Comparison of ENCODE assay signal across 18 cellular contexts in genomic region chr13:100842136-100842535, GRCh38.
"Had no signal": no experiment of that assay in that cellular context is flagged by ENCODE, and none has a peak within 500 bp of the region (broad histone marks: within the 10 kb centered on the region; RNA-seq: fewer than 3 reads in every experiment).

No MANE protein-coding gene starts in this region.

- DNase-seq: dermis blood vessel endothelial cell; effector memory CD8-positive, alpha-beta T cell; erythroblast; esophagus squamous epithelium; mesenchymal stem cell; mucosa of descending colon; naive B cell; posterior cingulate gyrus; psoas muscle; right lobe of liver; small intestine; stimulated activated CD4-positive, alpha-beta T cell treated with anti-CD3 and anti-CD28 coated beads, Interleukin-15, amount 100 ng/mL, for 24 hours; stimulated activated CD4-positive, alpha-beta T cell treated with anti-CD3 and anti-CD28 coated beads, Interleukin-2, amount 100 ng/mL, for 48 hours; stimulated activated naive B cell treated with anti-CD40 and anti-IgM and Interleukin-4, amounts not matched to agents 10 μg/mL and 1 μg/mL and 100 μg/mL, for 72 hours; testis; tibial artery had no signal

- H3K27ac ChIP-seq: coronary artery, esophagus squamous epithelium, neutrophil, psoas muscle, right lobe of liver, testis, tibial artery had no signal
